Comparison of ENCODE assay signal across 1 cellular context in the genomic region with DNA sequence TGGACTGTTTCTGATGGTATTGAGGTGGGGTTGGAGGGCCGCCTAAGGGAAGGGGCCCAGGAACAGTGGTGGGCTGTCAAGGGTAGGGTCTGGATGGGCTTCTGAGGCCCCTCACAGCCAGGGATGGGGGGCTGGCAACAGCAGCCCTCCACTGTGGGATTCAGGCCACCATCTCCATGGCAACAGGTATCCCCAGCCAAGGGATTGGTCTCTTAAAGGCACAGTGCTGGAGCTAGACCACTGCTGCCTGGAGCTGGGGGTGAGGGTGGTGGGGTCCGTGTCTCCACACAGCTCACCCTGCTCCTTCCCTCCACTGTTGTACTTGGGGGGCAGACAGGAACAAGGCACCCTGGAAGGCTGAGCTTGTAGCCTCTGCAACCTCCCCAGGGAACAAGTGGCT.
A peak's percentile ranks its signal among the peaks of the same experiment; 100 is the strongest.
TF ChIP-seq lines count a peak whose summit lies in the region.

No MANE protein-coding gene starts in this region.

TF ChIP-seq in HepG2, 621 proteins besides CTCF, POLR2A, EP300 and RAD21:
- TF ChIP-seq, protein P1, sequence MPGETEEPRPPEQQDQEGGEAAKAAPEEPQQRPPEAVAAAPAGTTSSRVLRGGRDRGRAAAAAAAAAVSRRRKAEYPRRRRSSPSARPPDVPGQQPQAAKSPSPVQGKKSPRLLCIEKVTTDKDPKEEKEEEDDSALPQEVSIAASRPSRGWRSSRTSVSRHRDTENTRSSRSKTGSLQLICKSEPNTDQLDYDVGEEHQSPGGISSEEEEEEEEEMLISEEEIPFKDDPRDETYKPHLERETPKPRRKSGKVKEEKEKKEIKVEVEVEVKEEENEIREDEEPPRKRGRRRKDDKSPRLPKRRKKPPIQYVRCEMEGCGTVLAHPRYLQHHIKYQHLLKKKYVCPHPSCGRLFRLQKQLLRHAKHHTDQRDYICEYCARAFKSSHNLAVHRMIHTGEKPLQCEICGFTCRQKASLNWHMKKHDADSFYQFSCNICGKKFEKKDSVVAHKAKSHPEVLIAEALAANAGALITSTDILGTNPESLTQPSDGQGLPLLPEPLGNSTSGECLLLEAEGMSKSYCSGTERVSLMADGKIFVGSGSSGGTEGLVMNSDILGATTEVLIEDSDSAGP (CRISPR knock-in tag; IDR thresholded peaks at IDR 0.05; ENCODE audit: borderline replicate concordance), result peak; percentile 61
- TF ChIP-seq GFI1 (CRISPR knock-in tag; IDR thresholded peaks at IDR 0.05; ENCODE audit: borderline replicate concordance), result no peak
- TF ChIP-seq, protein P2, sequence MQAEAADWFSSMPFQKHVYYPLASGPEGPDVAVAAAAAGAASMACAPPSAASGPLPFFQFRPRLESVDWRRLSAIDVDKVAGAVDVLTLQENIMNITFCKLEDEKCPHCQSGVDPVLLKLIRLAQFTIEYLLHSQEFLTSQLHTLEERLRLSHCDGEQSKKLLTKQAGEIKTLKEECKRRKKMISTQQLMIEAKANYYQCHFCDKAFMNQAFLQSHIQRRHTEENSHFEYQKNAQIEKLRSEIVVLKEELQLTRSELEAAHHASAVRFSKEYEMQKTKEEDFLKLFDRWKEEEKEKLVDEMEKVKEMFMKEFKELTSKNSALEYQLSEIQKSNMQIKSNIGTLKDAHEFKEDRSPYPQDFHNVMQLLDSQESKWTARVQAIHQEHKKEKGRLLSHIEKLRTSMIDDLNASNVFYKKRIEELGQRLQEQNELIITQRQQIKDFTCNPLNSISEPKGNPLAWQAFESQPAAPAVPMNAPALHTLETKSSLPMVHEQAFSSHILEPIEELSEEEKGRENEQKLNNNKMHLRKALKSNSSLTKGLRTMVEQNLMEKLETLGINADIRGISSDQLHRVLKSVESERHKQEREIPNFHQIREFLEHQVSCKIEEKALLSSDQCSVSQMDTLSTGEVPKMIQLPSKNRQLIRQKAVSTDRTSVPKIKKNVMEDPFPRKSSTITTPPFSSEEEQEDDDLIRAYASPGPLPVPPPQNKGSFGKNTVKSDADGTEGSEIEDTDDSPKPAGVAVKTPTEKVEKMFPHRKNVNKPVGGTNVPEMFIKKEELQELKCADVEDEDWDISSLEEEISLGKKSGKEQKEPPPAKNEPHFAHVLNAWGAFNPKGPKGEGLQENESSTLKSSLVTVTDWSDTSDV (CRISPR knock-in tag; IDR thresholded peaks at IDR 0.05), result 0 out of 2 replicates have a peak, but pooled peaks have one; percentile 15
